Comparison of ENCODE assay signal across 2 cellular contexts in genomic region chr14:69632752-69633151, GRCh38.
TF ChIP-seq lines count a peak whose summit lies in the region.

No MANE protein-coding gene starts in this region.

TF ChIP-seq in IMR-90, 13 proteins besides CTCF, POLR2A, EP300 and RAD21:
- TF ChIP-seq CEBPB (IDR thresholded peaks at IDR 0.05; ENCODE audit: low read depth, low read length), result no peak
- TF ChIP-seq MXI1 (IDR thresholded peaks at IDR 0.05; ENCODE audit: borderline replicate concordance, low read depth, low read length), result no peak
- no peak for TF ChIP-seq MAZ (IDR thresholded peaks at IDR 0.05; ENCODE audit: borderline replicate concordance, low read depth, low read length)
- no peak for TF ChIP-seq FOS (IDR thresholded peaks at IDR 0.05; ENCODE audit: low read depth, low read length)
- no peak for TF ChIP-seq RCOR1 (IDR thresholded peaks at IDR 0.05; ENCODE audit: insufficient replicate concordance, low read length)
- TF ChIP-seq, protein P1, sequence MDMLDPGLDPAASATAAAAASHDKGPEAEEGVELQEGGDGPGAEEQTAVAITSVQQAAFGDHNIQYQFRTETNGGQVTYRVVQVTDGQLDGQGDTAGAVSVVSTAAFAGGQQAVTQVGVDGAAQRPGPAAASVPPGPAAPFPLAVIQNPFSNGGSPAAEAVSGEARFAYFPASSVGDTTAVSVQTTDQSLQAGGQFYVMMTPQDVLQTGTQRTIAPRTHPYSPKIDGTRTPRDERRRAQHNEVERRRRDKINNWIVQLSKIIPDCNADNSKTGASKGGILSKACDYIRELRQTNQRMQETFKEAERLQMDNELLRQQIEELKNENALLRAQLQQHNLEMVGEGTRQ (IDR thresholded peaks at IDR 0.05; ENCODE audit: low read depth, low read length), result no peak
TF ChIP-seq in IMR-90: peak in this region for 0.

TF ChIP-seq in endothelial cell of umbilical vein, 7 proteins besides CTCF, POLR2A, EP300 and RAD21:
- no peak for TF ChIP-seq POLR2AphosphoS5 (IDR thresholded peaks at IDR 0.05; ENCODE audit: insufficient read depth, low read depth, low read length)
- TF ChIP-seq JUN (IDR thresholded peaks at IDR 0.05; ENCODE audit: borderline replicate concordance, insufficient read depth, insufficient read length, low read depth), result no peak
- no peak for TF ChIP-seq MAX (IDR thresholded peaks at IDR 0.05; ENCODE audit: insufficient read depth, insufficient read length)
- no peak for TF ChIP-seq FOS (IDR thresholded peaks at IDR 0.05; ENCODE audit: borderline replicate concordance, insufficient read depth, low read length)
- TF ChIP-seq EZH2 (IDR thresholded peaks at IDR 0.05; ENCODE audit: borderline replicate concordance, low read depth, low read length, severe bottlenecking), result no peak
- no peak for TF ChIP-seq GATA2 (IDR thresholded peaks at IDR 0.05; ENCODE audit: insufficient read depth, insufficient read length, low read depth, low read length)
- TF ChIP-seq MYC (IDR thresholded peaks at IDR 0.05; ENCODE audit: low read depth, low read length), result no peak
